ENCODE assay signal across 21 cellular contexts in the genomic region with DNA sequence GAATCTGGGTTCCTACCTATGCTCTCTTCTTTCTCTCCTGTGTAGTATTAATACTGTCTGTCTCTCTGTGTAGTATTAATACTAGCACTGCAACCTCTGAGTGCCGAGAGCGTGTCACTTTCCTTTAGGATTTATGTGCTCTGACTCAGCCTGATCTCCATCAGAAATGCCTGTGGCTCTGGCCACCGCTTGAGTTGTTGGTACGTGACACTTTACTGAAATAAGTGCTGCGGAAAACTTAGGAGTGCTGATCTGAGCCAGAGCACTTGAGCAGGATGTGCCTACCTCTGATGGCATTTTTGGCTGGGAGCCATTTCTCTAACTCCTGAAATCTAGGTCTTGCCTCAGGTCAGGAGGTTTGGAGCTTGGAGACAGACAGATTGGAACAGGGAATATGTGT.
DNase-seq lines count a peak whose midpoint lies in the region; ATAC-seq and TF ChIP-seq lines count a peak whose summit lies in the region.
"Had no signal": no experiment of that assay in that cellular context is flagged by ENCODE, and none has a peak within 500 bp of the region (broad histone marks: within the 10 kb centered on the region; RNA-seq: fewer than 3 reads in every experiment).

No MANE protein-coding gene starts in this region.

- H3K27me3 Mint-ChIP-seq in activated CD4-positive, alpha-beta T cell treated with anti-CD3 and anti-CD28 coated beads, Interleukin-2, amount 10 ng/mL, durations not matched to agents 24 days and 14 days = no peaks in the 10 kb centered on the region
- H3K27me3 Mint-ChIP-seq: activated CD4-positive, alpha-beta memory T cell treated with anti-CD3 and anti-CD28 coated beads, Interleukin-2, amount 10 ng/mL, durations not matched to agents 7 days and 5 days; activated naive CD8-positive, alpha-beta T cell treated with anti-CD3 and anti-CD28 coated beads for 36 hours; CD4-positive, alpha-beta T cell had no signal

- H3K9me3 ChIP-seq in thoracic aorta = no peaks in the 10 kb centered on the region
- H3K9me3 ChIP-seq: gastrocnemius medialis had no signal

- peaks cover 7 to 9% of the 10 kb centered on the region in 2 donors for H3K4me1 ChIP-seq in thoracic aorta (ENCODE audit: control insufficient read depth in 1 of 2, low read depth in 2 of 2)
- H3K4me1 ChIP-seq: gastrocnemius medialis, right atrium auricular region had no signal

- no peaks in the 10 kb centered on the region for H3K27me3 ChIP-seq in thoracic aorta (replicated peaks; ENCODE audit: insufficient read depth)
- H3K27me3 ChIP-seq: gastrocnemius medialis, right atrium auricular region had no signal

- TF ChIP-seq CTCF in fibroblast of villous mesenchyme (IDR thresholded peaks at IDR 0.05; ENCODE audit: insufficient read depth, low read depth, low read length) (no peak), thoracic aorta (IDR thresholded peaks at IDR 0.05) (no peak)

- H3K4me3 ChIP-seq in fibroblast of villous mesenchyme (ENCODE audit: low read depth, low read length) (no peak overlapping the region), thoracic aorta (no peak overlapping the region)
- H3K4me3 ChIP-seq: gastrocnemius medialis, K562, right atrium auricular region had no signal

- no peaks in the 10 kb centered on the region for H3K4me1 Mint-ChIP-seq in activated CD4-positive, alpha-beta T cell treated with anti-CD3 and anti-CD28 coated beads, Interleukin-2, amount 10 ng/mL, durations not matched to agents 24 days and 14 days
- H3K4me1 Mint-ChIP-seq: activated CD4-positive, alpha-beta memory T cell treated with anti-CD3 and anti-CD28 coated beads, Interleukin-2, amount 10 ng/mL, durations not matched to agents 7 days and 5 days; activated naive CD8-positive, alpha-beta T cell treated with anti-CD3 and anti-CD28 coated beads for 36 hours had no signal

- no peaks in the 10 kb centered on the region for H3K36me3 ChIP-seq in thoracic aorta
- H3K36me3 ChIP-seq: gastrocnemius medialis, right atrium auricular region had no signal

- H3K9me3 Mint-ChIP-seq in activated CD4-positive, alpha-beta T cell treated with anti-CD3 and anti-CD28 coated beads, Interleukin-2, amount 10 ng/mL, durations not matched to agents 24 days and 14 days = peaks cover 9% of the 10 kb centered on the region
- H3K9me3 Mint-ChIP-seq: activated naive CD8-positive, alpha-beta T cell treated with anti-CD3 and anti-CD28 coated beads for 36 hours had no signal

- H3K4me3 Mint-ChIP-seq in activated CD4-positive, alpha-beta T cell treated with anti-CD3 and anti-CD28 coated beads, Interleukin-2, amount 10 ng/mL, durations not matched to agents 24 days and 14 days = no peak overlapping the region
- H3K4me3 Mint-ChIP-seq: activated CD4-positive, alpha-beta memory T cell treated with anti-CD3 and anti-CD28 coated beads, Interleukin-2, amount 10 ng/mL, durations not matched to agents 7 days and 5 days; activated naive CD8-positive, alpha-beta T cell treated with anti-CD3 and anti-CD28 coated beads for 36 hours; activated T-cell treated with anti-CD3 and anti-CD28 coated beads, Interleukin-2, amount 50 U/mL, for 72 hours; CD4-positive, alpha-beta T cell had no signal

- ATAC-seq in thoracic aorta (ENCODE audit: insufficient number of reproducible peaks, low FRiP score, low read depth) = peak; percentile 54
- no peak for ATAC-seq in HG03342 (IDR thresholded peaks at IDR 0.05; ENCODE audit: unreplicated experiment)
- ATAC-seq: activated T-cell treated with anti-CD3 and anti-CD28 coated beads, Interleukin-2, amount 50 U/mL, for 72 hours; gastrocnemius medialis; K562 had no signal

- H3K27ac Mint-ChIP-seq in activated CD4-positive, alpha-beta T cell treated with anti-CD3 and anti-CD28 coated beads, Interleukin-2, amount 10 ng/mL, durations not matched to agents 24 days and 14 days = no peak overlapping the region
- H3K27ac Mint-ChIP-seq: activated CD4-positive, alpha-beta memory T cell treated with anti-CD3 and anti-CD28 coated beads, Interleukin-2, amount 10 ng/mL, durations not matched to agents 7 days and 5 days; activated naive CD8-positive, alpha-beta T cell treated with anti-CD3 and anti-CD28 coated beads for 36 hours; activated T-cell treated with anti-CD3 and anti-CD28 coated beads, Interleukin-2, amount 50 U/mL, for 72 hours; CD4-positive, alpha-beta T cell had no signal

- H3K27ac ChIP-seq in thoracic aorta = peak overlapping the region; percentile 9 to 28
- H3K27ac ChIP-seq: 22Rv1, gastrocnemius medialis, right atrium auricular region had no signal

- DNase-seq in DMS 273 (lab: John Stamatoyannopoulos, UW; ENCODE audit: unreplicated experiment) (peak; percentile 30), DMS 273 treated with DMSO at 0.1 percent for 48 hours (lab: John Stamatoyannopoulos, UW) (no peak), RKO (ENCODE audit: low spot score) (peak; percentile 12), fibroblast of villous mesenchyme (ENCODE audit: low read depth) (peak; percentile 29), thoracic aorta (ENCODE audit: low spot score) (no peak), 8988T (no peak)
- no peak for DNase-seq in activated CD4-positive, alpha-beta T cell treated with anti-CD3 and anti-CD28 coated beads, Interleukin-2, amount 10 ng/mL, durations not matched to agents 24 days and 14 days
- DNase-seq: activated CD4-positive, alpha-beta memory T cell treated with anti-CD3 and anti-CD28 coated beads, Interleukin-2, amount 10 ng/mL, durations not matched to agents 7 days and 5 days; activated naive CD8-positive, alpha-beta T cell treated with anti-CD3 and anti-CD28 coated beads for 36 hours; activated T-cell treated with anti-CD3 and anti-CD28 coated beads, Interleukin-2, amount 50 U/mL, for 72 hours; CD4-positive, alpha-beta T cell; central memory CD4-positive, alpha-beta T cell; effector memory CD4-positive, alpha-beta T cell; gastrocnemius medialis; NCI-H1105; NCI-H446 treated with DMSO at 0.1 percent for 48 hours; stimulated activated CD4-positive, alpha-beta T cell treated with anti-CD3 and anti-CD28 coated beads, Interleukin-2, amount 100 ng/mL, for 48 hours had no signal

- H3K36me3 Mint-ChIP-seq in activated CD4-positive, alpha-beta T cell treated with anti-CD3 and anti-CD28 coated beads, Interleukin-2, amount 10 ng/mL, durations not matched to agents 24 days and 14 days (ENCODE audit: low read depth) = no peaks in the 10 kb centered on the region
- H3K36me3 Mint-ChIP-seq: activated naive CD8-positive, alpha-beta T cell treated with anti-CD3 and anti-CD28 coated beads for 36 hours had no signal

- intact Hi-C loops in activated CD4-positive, alpha-beta T cell treated with anti-CD3 and anti-CD28 coated beads, Interleukin-2, amount 10 ng/mL, durations not matched to agents 24 days and 14 days (cut with micrococcal nuclease) = no loop called here

Comparison
In these comparisons a context has a peak if more than half of its experiments do, and no peak if none do; other contexts are left out.
1. DNase-seq: peak in DMS 273 (single experiment), RKO (single experiment) and fibroblast of villous mesenchyme (single experiment); none in DMS 273 treated with DMSO at 0.1 percent for 48 hours (single experiment), thoracic aorta (single experiment), 8988T (single experiment) and activated CD4-positive, alpha-beta T cell treated with anti-CD3 and anti-CD28 coated beads, Interleukin-2, amount 10 ng/mL, durations not matched to agents 24 days and 14 days (single experiment).